ENCODE assay signal across 1 cellular context in genomic region chr4:42302348-42302747, GRCh38.
TF ChIP-seq lines count a peak whose summit lies in the region.

No MANE protein-coding gene starts in this region.

TF ChIP-seq in K562, 482 proteins besides CTCF, POLR2A, EP300 and RAD21 (continued from another document):
- TF ChIP-seq MEIS2 (IDR thresholded peaks at IDR 0.05; ENCODE audit: partially characterized antibody) = peak; percentile 11
- TF ChIP-seq ATF4 (CRISPR knock-in tag; IDR thresholded peaks at IDR 0.05) = peak; percentile 93
- TF ChIP-seq JUND (IDR thresholded peaks at IDR 0.05; ENCODE audit: borderline replicate concordance, low read depth, low read length) = peak; percentile 77
- TF ChIP-seq JUND (tag; IDR thresholded peaks at IDR 0.05; ENCODE audit: borderline replicate concordance, low read depth, low read length) = no peak
- TF ChIP-seq ATF7 (IDR thresholded peaks at IDR 0.05) = peak; percentile 43; the same call in 1 of the 2 replicates
- no peak for TF ChIP-seq NR1H2 (CRISPR knock-in tag; IDR thresholded peaks at IDR 0.05)
- TF ChIP-seq E2F6 (IDR thresholded peaks at IDR 0.05; ENCODE audit: borderline replicate concordance in 1 of 2, extremely low read depth in 1 of 2, insufficient read depth in 1 of 2, insufficient read length in 1 of 2, low read depth in 1 of 2, low read length in 1 of 2, poor library complexity in 1 of 2, severe bottlenecking in 1 of 2) = no peak
- peak; percentile 90 for TF ChIP-seq CEBPG (CRISPR knock-in tag; IDR thresholded peaks at IDR 0.05)
- peak; percentile 93 to 95 for TF ChIP-seq CEBPG (tag; conservative IDR thresholded peaks at IDR 0.05 in 1 of 2, IDR thresholded peaks at IDR 0.05 in 1 of 2)
- TF ChIP-seq SMAD1 (IDR thresholded peaks at IDR 0.05; ENCODE audit: low read depth, low read length, partially characterized antibody) = no peak
- TF ChIP-seq SMAD4 (CRISPR knock-in tag; conservative IDR thresholded peaks at IDR 0.05) = no peak; the same call in 1 of the 2 replicates
- no peak for TF ChIP-seq SRSF7 (optimal IDR thresholded peaks at IDR 0.05; ENCODE audit: low read depth, low read length)
- TF ChIP-seq EHMT2 (IDR thresholded peaks at IDR 0.05) = peak; percentile 81
- TF ChIP-seq CSDE1 (IDR thresholded peaks at IDR 0.05) = no peak
- TF ChIP-seq ZSCAN32 (CRISPR knock-in tag; IDR thresholded peaks at IDR 0.05) = peak; percentile 82
- TF ChIP-seq XRCC3 (IDR thresholded peaks at IDR 0.05) = no peak
TF ChIP-seq in K562: peak in this region for 16.
